1 cellular context compared by ENCODE assay signal in the genomic region with DNA sequence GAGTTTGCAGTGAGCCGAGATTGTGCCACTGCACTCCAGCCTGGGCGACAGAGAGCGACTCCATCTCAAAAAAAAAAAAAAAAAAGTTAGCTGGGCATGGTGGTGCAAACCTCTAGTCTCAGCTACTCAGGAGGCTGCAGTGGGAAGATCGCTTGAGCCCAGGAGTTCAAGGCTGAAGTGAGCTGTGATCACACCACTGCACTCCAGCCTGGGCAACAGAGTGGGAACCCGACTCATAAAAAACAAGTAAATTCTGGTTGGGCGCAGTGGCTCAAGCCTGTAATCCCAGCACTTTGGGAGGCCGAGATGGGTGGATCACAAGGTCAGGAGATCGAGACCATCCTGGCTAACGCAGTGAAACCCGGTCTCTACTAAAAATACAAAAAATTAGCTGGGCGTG. TPM values are rescaled to one million over a fixed set of nuclear protein-coding genes. Genes with fewer than 3 reads are reported as not detected.
"Had no signal": no experiment of that assay in that cellular context is flagged by ENCODE, and none has a peak within 500 bp of the region (broad histone marks: within the 10 kb centered on the region; RNA-seq: fewer than 3 reads in every experiment).

No MANE protein-coding gene starts in this region.

RNA-seq across cellular contexts. Expression of a gene that starts 4.9 kb away (rescaled TPM):
- total RNA-seq: MCF 10A had no signal
